Comparison of ENCODE assay signal across 13 cellular contexts in genomic region chr12:47038270-47038748, GRCh38. TPM values are rescaled to one million over a fixed set of nuclear protein-coding genes. Genes with fewer than 3 reads are reported as not detected.
DNase-seq lines count a peak whose midpoint lies in the region; ATAC-seq and TF ChIP-seq lines count a peak whose summit lies in the region.
"Had no signal": no experiment of that assay in that cellular context is flagged by ENCODE, and none has a peak within 500 bp of the region (broad histone marks: within the 10 kb centered on the region; RNA-seq: fewer than 3 reads in every experiment).

No MANE protein-coding gene starts in this region.

- H2BK5ac ChIP-seq in mesendoderm (ENCODE audit: low read length) = no peak overlapping the region

- no peak overlapping the region for H3K18ac ChIP-seq in mesendoderm (ENCODE audit: low read length)

- H2AK5ac ChIP-seq in mesendoderm (ENCODE audit: low read length) = no peak overlapping the region

- H3K79me1 ChIP-seq in mesendoderm (ENCODE audit: low read length) = no peaks in the 10 kb centered on the region

- no peaks in the 10 kb centered on the region for H3K36me3 Mint-ChIP-seq in CD4-positive, alpha-beta T cell (ENCODE audit: low read depth)

- TF ChIP-seq CTCF in CD4-positive, alpha-beta T cell (IDR thresholded peaks at IDR 0.05) = no peak

- H4K8ac ChIP-seq in mesendoderm (ENCODE audit: low read depth, low read length) = no peak overlapping the region

- H3K4me1 Mint-ChIP-seq in CD4-positive, alpha-beta T cell (ENCODE audit: low read depth) = peaks cover 4% of the 10 kb centered on the region

- no peaks in the 10 kb centered on the region for H3K4me1 ChIP-seq in mesendoderm (ENCODE audit: control insufficient read depth, low read depth, low read length)
- H3K4me1 ChIP-seq: BLaER1, heart right ventricle had no signal

- no peak overlapping the region for H2BK120ac ChIP-seq in mesendoderm (ENCODE audit: low read depth, low read length)

- no peak overlapping the region for H3K23ac ChIP-seq in mesendoderm (ENCODE audit: low read length)

- H3K36me3 ChIP-seq in mesendoderm (ENCODE audit: control insufficient read depth, insufficient read depth, low read length) = no peaks in the 10 kb centered on the region
- H3K36me3 ChIP-seq: BLaER1, heart right ventricle had no signal

- H3K27ac ChIP-seq in mesendoderm (ENCODE audit: low read depth, low read length) = no peak overlapping the region
- no peak overlapping the region for H3K27ac ChIP-seq in CD4-positive, alpha-beta T cell (ENCODE audit: low read depth, low read length)
- H3K27ac ChIP-seq: BLaER1, heart right ventricle had no signal

- H3K27me3 ChIP-seq in mesendoderm (ENCODE audit: insufficient read depth, low read length, poor library complexity) = no peaks in the 10 kb centered on the region
- no peaks in the 10 kb centered on the region for H3K27me3 ChIP-seq in CD4-positive, alpha-beta T cell (ENCODE audit: control insufficient read depth, insufficient read depth, low read length)
- H3K27me3 ChIP-seq: BLaER1 had no signal

- no peaks in the 10 kb centered on the region for H3K27me3 Mint-ChIP-seq in CD4-positive, alpha-beta T cell

- H3K56ac ChIP-seq in mesendoderm (ENCODE audit: low read length) = no peak overlapping the region

- POLR2A ChIA-PET in CD4-positive, alpha-beta T cell (lab: Charles Lee) = no interaction called here

- CTCF ChIA-PET in CD4-positive, alpha-beta T cell (lab: Charles Lee) = interaction anchor here (1.2 kb wide), 1 partner anchor 11 kb away, joined by 3 read pairs; no protein-coding TSS in a partner anchor

- DNase-seq in EH (ENCODE audit: low read depth) = peak; percentile 48
- peak; percentile 42 for DNase-seq in MV-4-11 (lab: John Stamatoyannopoulos, UW)
- peak; percentile 23 for DNase-seq in dedifferentiated amniotic fluid mesenchymal stem cell (ENCODE audit: extremely low spot score)
- DNase-seq in mesendoderm = peak; percentile 19
- DNase-seq in CD4-positive, alpha-beta T cell = no peak
- no peak for DNase-seq in HK-2 (ENCODE audit: unreplicated experiment)
- DNase-seq: activated CD8-positive, alpha-beta memory T cell treated with anti-CD3 and anti-CD28 coated beads, Interleukin-2, amount 50 U/mL, for 48 hours; amygdala; effector memory CD8-positive, alpha-beta T cell; heart right ventricle had no signal

- H3K4me3 Mint-ChIP-seq in CD4-positive, alpha-beta T cell = no peak overlapping the region
- H3K4me3 Mint-ChIP-seq: effector memory CD8-positive, alpha-beta T cell had no signal

- H3K79me2 ChIP-seq in mesendoderm (ENCODE audit: control insufficient read depth, insufficient read depth, low read length) = no peaks in the 10 kb centered on the region

- no peaks in the 10 kb centered on the region for H3K9me3 Mint-ChIP-seq in CD4-positive, alpha-beta T cell
- H3K9me3 Mint-ChIP-seq: effector memory CD8-positive, alpha-beta T cell had no signal

- WGBS in mesendoderm (ENCODE audit: extremely low coverage, insufficient coverage, low lambda C conversion rate) = no CpG with 5 or more reads among the region's 1 CpG

- H3K9ac ChIP-seq in mesendoderm (ENCODE audit: low read length) = no peak overlapping the region
- H3K9ac ChIP-seq: BLaER1 had no signal

- no peak overlapping the region for H3K4me3 ChIP-seq in mesendoderm (ENCODE audit: low read length)
- H3K4me3 ChIP-seq: BLaER1, heart right ventricle had no signal

- intact Hi-C loops in CD4-positive, alpha-beta T cell (cut with DNase I, micrococcal nuclease) = loop anchor here (10.0 kb wide), 1 partner anchor 616 kb away; no protein-coding TSS in a partner anchor

- no peak overlapping the region for H4K5ac ChIP-seq in mesendoderm (ENCODE audit: low read length)

- H3K9me3 ChIP-seq in CD4-positive, alpha-beta T cell (ENCODE audit: control insufficient read depth, low read length) = no peaks in the 10 kb centered on the region
- H3K9me3 ChIP-seq: BLaER1 had no signal

- no peak overlapping the region for H3K27ac Mint-ChIP-seq in CD4-positive, alpha-beta T cell
- H3K27ac Mint-ChIP-seq: effector memory CD8-positive, alpha-beta T cell had no signal

- no peak overlapping the region for H2BK15ac ChIP-seq in mesendoderm (replicated peaks; ENCODE audit: low read depth)

- no peak for ATAC-seq in CD4-positive, alpha-beta T cell (ENCODE audit: poor library complexity)
- ATAC-seq in HG02798 (IDR thresholded peaks at IDR 0.05; ENCODE audit: poor library complexity, unreplicated experiment) = no peak
- ATAC-seq in HG03457 (IDR thresholded peaks at IDR 0.05; ENCODE audit: unreplicated experiment) = no peak
- ATAC-seq: effector memory CD8-positive, alpha-beta T cell; heart right ventricle had no signal

- H3K4ac ChIP-seq in mesendoderm (ENCODE audit: low read depth, low read length) = no peak overlapping the region

- H3K4me2 ChIP-seq in mesendoderm (ENCODE audit: low read length) = no peak overlapping the region
- H3K4me2 ChIP-seq: BLaER1 had no signal

RNA-seq across cellular contexts. Expression of gene PCED1B, which starts 41.1 kb away (rescaled TPM):
- 6.9 TPM for polyA plus RNA-seq in mesendoderm (2013, experiment 1 of 2)
- 6.7 TPM for polyA plus RNA-seq in mesendoderm (2013, experiment 2 of 2)
- 10 to 100 TPM; 18.7 to 20.0 TPM for total RNA-seq in CD4-positive, alpha-beta T cell

RNA-seq across cellular contexts. Expression of gene AMIGO2, which starts 41.5 kb away (rescaled TPM):
- 14.7 TPM for polyA plus RNA-seq in mesendoderm (2013, experiment 1 of 2)
- polyA plus RNA-seq in mesendoderm (2013, experiment 2 of 2) = 14.0 TPM
- 10 to 100 TPM in 1 of 2 experiments, 1 to 10 TPM in 1; 9.7 to 10.1 TPM for total RNA-seq in CD4-positive, alpha-beta T cell

Comparison
In these comparisons a context has a peak if more than half of its experiments do, and no peak if none do; other contexts are left out.
1. DNase-seq: peak in EH (single experiment), MV-4-11 (single experiment), dedifferentiated amniotic fluid mesenchymal stem cell (single experiment) and mesendoderm (single experiment); none in CD4-positive, alpha-beta T cell (0 of 10) and HK-2 (single experiment).